8 cellular contexts compared by ENCODE assay signal in the genomic region with DNA sequence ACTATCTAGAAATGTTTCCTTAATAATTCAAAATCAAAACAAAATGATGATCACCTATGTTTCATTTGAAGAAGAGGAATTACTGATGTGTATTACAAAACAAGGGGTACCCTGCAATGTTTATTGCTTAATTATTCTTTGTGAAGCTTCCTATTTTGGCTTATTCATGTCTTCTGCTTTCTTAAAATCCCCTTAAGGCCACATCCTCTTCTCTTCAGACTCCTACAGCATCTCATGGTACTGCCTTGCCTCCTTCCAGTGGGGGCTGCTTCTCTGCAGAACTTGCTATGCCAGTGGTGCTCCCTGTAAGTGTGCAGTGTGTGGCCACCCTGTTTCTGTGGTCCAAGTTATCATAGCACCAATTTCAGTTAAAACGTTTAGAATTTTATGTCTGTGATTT. TPM values are rescaled to one million over a fixed set of nuclear protein-coding genes. Genes with fewer than 3 reads are reported as not detected.
DNase-seq lines count a peak whose midpoint lies in the region; ATAC-seq and TF ChIP-seq lines count a peak whose summit lies in the region.

No MANE protein-coding gene starts in this region.

- no peaks in the 10 kb centered on the region for H3K27me3 ChIP-seq in adrenal gland
- H3K27me3 ChIP-seq in BE2C = no peaks in the 10 kb centered on the region

- H3K36me3 Mint-ChIP-seq in effector memory CD8-positive, alpha-beta T cell (ENCODE audit: insufficient read depth) = no peaks in the 10 kb centered on the region

- peaks cover 0 to 5% of the 10 kb centered on the region in 2 donors for H3K4me1 ChIP-seq in adrenal gland (replicated peaks in 1 of 2)
- H3K4me1 ChIP-seq in BE2C = no peaks in the 10 kb centered on the region

- 11 to 36% (median 35%) methylated on average over 1 of the region's 1 CpG for WGBS in adrenal gland, 4 donors

- TF ChIP-seq POLR2A in adrenal gland (IDR thresholded peaks at IDR 0.05) = no peak

- peaks cover 7 to 11% of the 10 kb centered on the region in 2 donors for H3K4me1 Mint-ChIP-seq in effector memory CD8-positive, alpha-beta T cell (ENCODE audit: low read depth in 2 of 2)

- H3K9me3 ChIP-seq in adrenal gland (replicated peaks in 1 of 3) (no peaks in the 10 kb centered on the region), BE2C (no peaks in the 10 kb centered on the region)

- peak; percentile 68 for ATAC-seq in GM21423 (IDR thresholded peaks at IDR 0.05; ENCODE audit: unreplicated experiment)
- ATAC-seq in HG03565 (IDR thresholded peaks at IDR 0.05; ENCODE audit: unreplicated experiment) = peak; percentile 34
- peak; percentile 57 for ATAC-seq in effector memory CD8-positive, alpha-beta T cell (replicated peaks)

- H3K4me3 ChIP-seq in GM12865 (ENCODE audit: low read depth, low read length) = peak overlapping the region; percentile 22; the same call in 1 of the 2 replicates
- H3K4me3 ChIP-seq in adrenal gland = no peak overlapping the region
- no peak overlapping the region for H3K4me3 ChIP-seq in BE2C (ENCODE audit: low read depth, low read length)

- no peaks in the 10 kb centered on the region for H3K9me3 Mint-ChIP-seq in effector memory CD8-positive, alpha-beta T cell

- H3K27ac ChIP-seq in adrenal gland = no peak overlapping the region

- intact Hi-C loops in adrenal gland (cut with DNase I) = no loop called here

- peak overlapping the region in 1 of 2 donors; percentile 42 for H3K27ac Mint-ChIP-seq in effector memory CD8-positive, alpha-beta T cell

- H3K36me3 ChIP-seq in adrenal gland (replicated peaks in 1 of 2) (no peaks in the 10 kb centered on the region), BE2C (no peaks in the 10 kb centered on the region)

- TF ChIP-seq CTCF in GM12865 (IDR thresholded peaks at IDR 0.05; ENCODE audit: insufficient read depth, low read depth, low read length, missing control alignments) (no peak), adrenal gland (IDR thresholded peaks at IDR 0.05) (no peak), BE2C (IDR thresholded peaks at IDR 0.05; ENCODE audit: low read depth, low read length) (no peak)

- H3K4me3 Mint-ChIP-seq in effector memory CD8-positive, alpha-beta T cell = no peak overlapping the region

- DNase-seq in GM12865 (ENCODE audit: low read depth) = peak; percentile 56
- DNase-seq in effector memory CD8-positive, alpha-beta T cell = no peak
- no peak for DNase-seq in adrenal gland
- no peak for DNase-seq in NCI-H748 treated with DMSO at 0.1 percent for 48 hours (lab: John Stamatoyannopoulos, UW)
- no peak for DNase-seq in BE2C
- no peak for DNase-seq in NCI-H2107 treated with DMSO at 0.1 percent for 48 hours (lab: John Stamatoyannopoulos, UW; ENCODE audit: unreplicated experiment)

- no peaks in the 10 kb centered on the region for H3K27me3 Mint-ChIP-seq in effector memory CD8-positive, alpha-beta T cell

RNA-seq across cellular contexts. Expression of a gene that starts 35.0 kb away (rescaled TPM):
- 1 to 10 TPM in 7 of 8 donors, under 1 TPM in 1; 0.79 to 6.9 (median 4.5) TPM for total RNA-seq in adrenal gland
- polyA plus RNA-seq in adrenal gland = 1 to 10 TPM; 2.4 to 8.7 (median 5.4) TPM
- not detected for polyA plus RNA-seq in BE2C (2012; ENCODE audit: insufficient read depth, insufficient read length, low read depth)

RNA-seq across cellular contexts. Expression of a gene that starts 42.2 kb away (rescaled TPM):
- 10 to 100 TPM; 16.2 to 71.7 (median 29.4) TPM for total RNA-seq in adrenal gland
- 10 to 100 TPM in 1 of 3 donors, 1 to 10 TPM in 2; 4.8 to 18.0 (median 6.8) TPM for polyA plus RNA-seq in adrenal gland
- not detected for polyA plus RNA-seq in BE2C (2012; ENCODE audit: insufficient read depth, insufficient read length, low read depth)
